Comparison of ENCODE assay signal across 9 cellular contexts in the genomic region with DNA sequence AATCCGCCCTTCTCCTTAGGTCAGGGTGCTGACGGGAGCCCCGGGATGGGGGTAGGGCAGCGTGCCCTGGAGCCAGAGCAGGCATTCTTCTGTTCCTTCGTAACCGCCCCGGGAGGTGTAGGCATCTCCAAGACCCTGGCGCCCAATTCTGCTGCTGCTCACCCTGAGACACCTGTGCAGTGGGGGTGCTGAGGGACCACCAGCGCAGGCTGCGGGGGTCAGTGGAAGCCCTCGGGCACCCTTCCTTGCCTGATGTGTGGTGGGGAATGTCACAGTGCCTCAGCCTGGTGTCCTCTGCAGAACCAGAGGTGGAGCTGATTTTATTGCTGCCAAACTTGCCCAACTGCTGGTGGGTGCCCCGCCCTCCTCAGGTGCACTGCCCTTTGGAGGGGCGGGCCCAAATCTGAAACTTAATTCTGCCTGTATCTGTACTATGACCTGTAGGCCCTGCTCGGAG. TPM values are rescaled to one million over a fixed set of nuclear protein-coding genes. Genes with fewer than 3 reads are reported as not detected.
A peak's percentile ranks its signal among the peaks of the same experiment; 100 is the strongest.
DNase-seq lines count a peak whose midpoint lies in the region; FAIRE-seq and TF ChIP-seq lines count a peak whose summit lies in the region.
"Had no signal": no experiment of that assay in that cellular context is flagged by ENCODE, and none has a peak within 500 bp of the region (broad histone marks: within the 10 kb centered on the region; RNA-seq: fewer than 3 reads in every experiment).

No MANE protein-coding gene starts in this region.

- FAIRE-seq in GM12891 (lab: Jason Lieb, UNC) = no peak

- peaks cover 93% of the 10 kb centered on the region for H3K4me1 Mint-ChIP-seq in dendritic cell treated with granulocyte-macrophage colony-stimulating factor and Interleukin-4, amounts not matched to agents 40 ng/mL and 50 ng/mL, for 4 days (ENCODE audit: low read depth)
- peaks cover 73% of the 10 kb centered on the region for H3K4me1 Mint-ChIP-seq in osteocyte (ENCODE audit: unreplicated experiment)

- no peak for TF ChIP-seq CTCF in osteocyte (IDR thresholded peaks at IDR 0.05)

- peak overlapping the region; percentile 97 for H3K4me3 Mint-ChIP-seq in dendritic cell treated with granulocyte-macrophage colony-stimulating factor and Interleukin-4, amounts not matched to agents 40 ng/mL and 50 ng/mL, for 4 days
- H3K4me3 Mint-ChIP-seq in osteocyte (ENCODE audit: unreplicated experiment) = peak overlapping the region; percentile 20

- peak; percentile 46; the same call in 1 of the 2 replicates for TF ChIP-seq POLR2A in GM12891 (IDR thresholded peaks at IDR 0.05; ENCODE audit: low read depth, low read length)

- DNase-seq in GM12891 (ENCODE audit: insufficient read length, low spot score) (no peak), NCI-H526 treated with DMSO at 0.1 percent for 48 hours (lab: John Stamatoyannopoulos, UW) (peak; percentile 68), osteocyte (ENCODE audit: extremely low spot score, unreplicated experiment) (no peak), NCI-H2196 (lab: John Stamatoyannopoulos, UW; ENCODE audit: unreplicated experiment) (no peak), A172 (ENCODE audit: low spot score) (no peak), NCI-H2227 treated with DMSO at 0.1 percent for 48 hours (lab: John Stamatoyannopoulos, UW) (no peak), mucosa of gallbladder (ENCODE audit: low spot score) (no peak)
- DNase-seq: NCI-H1092 had no signal

- intact Hi-C loops in dendritic cell treated with granulocyte-macrophage colony-stimulating factor and Interleukin-4, amounts not matched to agents 40 ng/mL and 50 ng/mL, for 4 days (cut with micrococcal nuclease) = loop anchor here (5.0 kb wide), 1 partner anchor 663 kb away; a partner anchor contains a TSS

- H3K9me3 Mint-ChIP-seq in dendritic cell treated with granulocyte-macrophage colony-stimulating factor and Interleukin-4, amounts not matched to agents 40 ng/mL and 50 ng/mL, for 4 days = no peaks in the 10 kb centered on the region
- no peaks in the 10 kb centered on the region for H3K9me3 Mint-ChIP-seq in osteocyte (ENCODE audit: unreplicated experiment)

- peak overlapping the region; percentile 93 for H3K27ac Mint-ChIP-seq in dendritic cell treated with granulocyte-macrophage colony-stimulating factor and Interleukin-4, amounts not matched to agents 40 ng/mL and 50 ng/mL, for 4 days
- H3K27ac Mint-ChIP-seq in osteocyte (ENCODE audit: unreplicated experiment) = peak overlapping the region; percentile 90

- peaks cover 66% of the 10 kb centered on the region for H3K36me3 Mint-ChIP-seq in dendritic cell treated with granulocyte-macrophage colony-stimulating factor and Interleukin-4, amounts not matched to agents 40 ng/mL and 50 ng/mL, for 4 days (ENCODE audit: low read depth)
- no peaks in the 10 kb centered on the region for H3K36me3 Mint-ChIP-seq in osteocyte (ENCODE audit: unreplicated experiment)

- H3K27me3 Mint-ChIP-seq in dendritic cell treated with granulocyte-macrophage colony-stimulating factor and Interleukin-4, amounts not matched to agents 40 ng/mL and 50 ng/mL, for 4 days = no peaks in the 10 kb centered on the region
- H3K27me3 Mint-ChIP-seq in osteocyte (ENCODE audit: unreplicated experiment) = no peaks in the 10 kb centered on the region

TF ChIP-seq in GM12891, 5 proteins besides CTCF, POLR2A, EP300 and RAD21:
- TF ChIP-seq POLR2AphosphoS5 (IDR thresholded peaks at IDR 0.05; ENCODE audit: low read depth, low read length) (peak; percentile 56), TAF1 (IDR thresholded peaks at IDR 0.05; ENCODE audit: low read depth, low read length) (no peak)

RNA-seq across cellular contexts. Expression of a gene that starts 7.3 kb away (rescaled TPM):
- 116 TPM for polyA plus RNA-seq in GM12891 (2012; ENCODE audit: low read depth, missing spikeins)
- total RNA-seq in osteocyte = 56.0 and 57.0 TPM in 2 replicates
- total RNA-seq in A172 (2014; rRNA removed; shearing (Covaris generic)) = 28.3 and 29.8 TPM in 2 replicates
- total RNA-seq in mucosa of gallbladder = 74.2 TPM

RNA-seq across cellular contexts. Expression of a gene that starts 23.4 kb away (rescaled TPM):
- 0.28 TPM for polyA plus RNA-seq in GM12891 (2012; ENCODE audit: low read depth, missing spikeins)
- total RNA-seq in osteocyte (not detected in 2 replicates), mucosa of gallbladder (not detected)
- not detected in 2 replicates for total RNA-seq in A172 (2014; rRNA removed; shearing (Covaris generic))

RNA-seq across cellular contexts. Expression of a gene that starts 37.2 kb away (rescaled TPM):
- 0.15 TPM for polyA plus RNA-seq in GM12891 (2012; ENCODE audit: low read depth, missing spikeins)
- not detected in 2 replicates for total RNA-seq in osteocyte
- total RNA-seq in A172 (2014; rRNA removed; shearing (Covaris generic)) = not detected in 2 replicates
- not detected for total RNA-seq in mucosa of gallbladder

RNA-seq across cellular contexts. Expression of a gene that starts 40.6 kb away (rescaled TPM):
- not detected for polyA plus RNA-seq in GM12891 (2012; ENCODE audit: low read depth, missing spikeins)
- not detected in 2 replicates for total RNA-seq in osteocyte
- not detected in 2 replicates for total RNA-seq in A172 (2014; rRNA removed; shearing (Covaris generic))
- total RNA-seq in mucosa of gallbladder = 0.14 TPM

RNA-seq across cellular contexts. Expression of a gene that starts 53.8 kb away (rescaled TPM):
- polyA plus RNA-seq in GM12891 (2012; ENCODE audit: low read depth, missing spikeins) = 16.3 TPM
- total RNA-seq in osteocyte (30.6 and 32.4 TPM in 2 replicates), mucosa of gallbladder (42.1 TPM)
- 35.9 and 40.1 TPM in 2 replicates for total RNA-seq in A172 (2014; rRNA removed; shearing (Covaris generic))
